8 cellular contexts compared by ENCODE assay signal in genomic region chr14:75334191-75335051, GRCh38. TPM values are rescaled to one million over a fixed set of nuclear protein-coding genes. Genes with fewer than 3 reads are reported as not detected.
DNase-seq lines count a peak whose midpoint lies in the region; ATAC-seq lines count a peak whose summit lies in the region.

No MANE protein-coding gene starts in this region.

- peaks cover 2% of the 10 kb centered on the region for H3K9me3 Mint-ChIP-seq in activated CD4-positive, alpha-beta T cell treated with anti-CD3 and anti-CD28 coated beads, Interleukin-2, amount 10 ng/mL, durations not matched to agents 7 days and 5 days

- DNase-seq in activated CD4-positive, alpha-beta T cell treated with anti-CD3 and anti-CD28 coated beads, Interleukin-2, amount 10 ng/mL, durations not matched to agents 7 days and 5 days = peak; percentile 70
- DNase-seq in effector memory CD4-positive, alpha-beta T cell = peak; percentile 18 to 43 (median 23)
- DNase-seq in retina (peak; percentile 13), SK-N-DZ (ENCODE audit: low spot score) (no peak), MG63 (no peak)

- peaks cover 11% of the 10 kb centered on the region for H3K4me1 ChIP-seq in effector memory CD4-positive, alpha-beta T cell (ENCODE audit: control insufficient read depth, insufficient read depth, low read length, poor library complexity, severe bottlenecking)

- H3K9me3 ChIP-seq in effector memory CD4-positive, alpha-beta T cell (ENCODE audit: control insufficient read depth, low read length) = no peaks in the 10 kb centered on the region
- H3K9me3 ChIP-seq in MG63 = no peaks in the 10 kb centered on the region

- peaks cover 30% of the 10 kb centered on the region for H3K4me1 Mint-ChIP-seq in activated CD4-positive, alpha-beta T cell treated with anti-CD3 and anti-CD28 coated beads, Interleukin-2, amount 10 ng/mL, durations not matched to agents 7 days and 5 days

- H3K4me3 ChIP-seq in effector memory CD4-positive, alpha-beta T cell (ENCODE audit: insufficient read depth, low read depth, low read length, poor library complexity, severe bottlenecking) = peak overlapping the region; percentile 50
- H3K4me3 ChIP-seq in MG63 = no peak overlapping the region

- H3K27me3 ChIP-seq in effector memory CD4-positive, alpha-beta T cell (replicated peaks; ENCODE audit: control insufficient read depth, insufficient read depth, low read length, poor library complexity, severe bottlenecking) = no peaks in the 10 kb centered on the region
- H3K27me3 ChIP-seq in MG63 = no peaks in the 10 kb centered on the region

- CTCF ChIA-PET in activated CD4-positive, alpha-beta T cell treated with anti-CD3 and anti-CD28 coated beads, Interleukin-2, amount 10 ng/mL, durations not matched to agents 7 days and 5 days (lab: Charles Lee) = interaction anchor here (0.6 to 1.6 kb wide), 6 partner anchors 13 to 1392 kb away, joined by 3 to 5 read pairs (median 3); no protein-coding TSS in a partner anchor

- peak overlapping the region; percentile 53 for H3K27ac ChIP-seq in effector memory CD4-positive, alpha-beta T cell (ENCODE audit: insufficient read depth, low read length, poor library complexity, severe bottlenecking)

- no peaks in the 10 kb centered on the region for H3K36me3 ChIP-seq in effector memory CD4-positive, alpha-beta T cell (ENCODE audit: control insufficient read depth, insufficient read depth, low read length)
- H3K36me3 ChIP-seq in MG63 = no peaks in the 10 kb centered on the region

- ATAC-seq in GM21723 (IDR thresholded peaks at IDR 0.05; ENCODE audit: unreplicated experiment) (peak; percentile 46), HG03442 (IDR thresholded peaks at IDR 0.05; ENCODE audit: unreplicated experiment) (no peak), HG03571 (IDR thresholded peaks at IDR 0.05; ENCODE audit: unreplicated experiment) (no peak)

- H3K4me3 Mint-ChIP-seq in activated CD4-positive, alpha-beta T cell treated with anti-CD3 and anti-CD28 coated beads, Interleukin-2, amount 10 ng/mL, durations not matched to agents 7 days and 5 days = peak overlapping the region; percentile 61

- H3K27me3 Mint-ChIP-seq in activated CD4-positive, alpha-beta T cell treated with anti-CD3 and anti-CD28 coated beads, Interleukin-2, amount 10 ng/mL, durations not matched to agents 7 days and 5 days = peaks cover 4% of the 10 kb centered on the region

- H3K36me3 Mint-ChIP-seq in activated CD4-positive, alpha-beta T cell treated with anti-CD3 and anti-CD28 coated beads, Interleukin-2, amount 10 ng/mL, durations not matched to agents 7 days and 5 days (ENCODE audit: low read depth) = peaks cover 3% of the 10 kb centered on the region

- H3K27ac Mint-ChIP-seq in activated CD4-positive, alpha-beta T cell treated with anti-CD3 and anti-CD28 coated beads, Interleukin-2, amount 10 ng/mL, durations not matched to agents 7 days and 5 days = peak overlapping the region; percentile 93

- POLR2A ChIA-PET in activated CD4-positive, alpha-beta T cell treated with anti-CD3 and anti-CD28 coated beads, Interleukin-2, amount 10 ng/mL, durations not matched to agents 7 days and 5 days (lab: Charles Lee) = no interaction called here

RNA-seq across cellular contexts. Expression of gene FOS, which starts 55.8 kb away (rescaled TPM):
- 10 to 100 TPM; 28.0 to 35.7 TPM for total RNA-seq in activated CD4-positive, alpha-beta T cell treated with anti-CD3 and anti-CD28 coated beads, Interleukin-2, amount 10 ng/mL, durations not matched to agents 7 days and 5 days
- polyA plus RNA-seq in SK-N-DZ (2014; cell fraction: cytosol; rRNA removed) = 2.0 and 2.5 TPM in 2 replicates
- 9.7 and 20.3 TPM in 2 replicates for polyA plus RNA-seq in SK-N-DZ (2014; cell fraction: nucleus; rRNA removed)
- 1.1 and 6.6 TPM in 2 replicates for total RNA-seq in MG63 (2014; rRNA removed; shearing (Covaris generic); ENCODE audit: low replicate concordance)

Comparison
In these comparisons a context has a peak if more than half of its experiments do, and no peak if none do; other contexts are left out.
1. DNase-seq: peak in activated CD4-positive, alpha-beta T cell treated with anti-CD3 and anti-CD28 coated beads, Interleukin-2, amount 10 ng/mL, durations not matched to agents 7 days and 5 days (single experiment), effector memory CD4-positive, alpha-beta T cell (3 of 3) and retina (single experiment); none in SK-N-DZ (single experiment) and MG63 (single experiment).